Comparison of ENCODE assay signal across 24 cellular contexts in the genomic region with DNA sequence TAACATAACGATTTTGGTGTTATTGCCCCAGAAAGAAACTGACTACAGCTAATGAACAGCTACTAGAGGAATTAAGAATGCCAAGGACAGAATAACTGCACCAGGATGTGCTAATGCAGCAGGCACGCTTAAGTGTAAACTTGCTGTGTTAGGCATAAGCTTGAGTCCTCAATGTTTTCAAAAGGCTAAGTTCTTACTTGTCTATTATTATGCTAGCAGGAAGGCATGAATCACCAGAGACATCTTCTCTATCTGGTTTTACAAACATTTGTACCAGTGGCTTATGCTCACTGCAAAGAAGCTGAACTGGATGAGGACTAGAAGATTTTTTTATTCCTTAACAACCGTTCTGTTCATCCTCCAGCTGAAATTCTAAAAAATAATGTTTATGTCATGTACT.
"Had no signal": no experiment of that assay in that cellular context is flagged by ENCODE, and none has a peak within 500 bp of the region (broad histone marks: within the 10 kb centered on the region; RNA-seq: fewer than 3 reads in every experiment).

No MANE protein-coding gene starts in this region.

- H3K79me2 ChIP-seq: parathyroid adenoma had no signal

- H3K27me3 ChIP-seq: colonic mucosa, esophagus squamous epithelium, gastrocnemius medialis, neural progenitor cell, suprapubic skin, transverse colon, upper lobe of right lung, uterus had no signal

- H3K9me3 ChIP-seq: colonic mucosa, esophagus squamous epithelium, gastrocnemius medialis, suprapubic skin, transverse colon, upper lobe of right lung, uterus had no signal

- H3K4me2 ChIP-seq: neural progenitor cell, smooth muscle cell had no signal

- H3K36me3 ChIP-seq: colonic mucosa, esophagus squamous epithelium, gastrocnemius medialis, neural progenitor cell, suprapubic skin, transverse colon, upper lobe of right lung, uterus had no signal

- H3K4me1 ChIP-seq: colonic mucosa, esophagus squamous epithelium, gastrocnemius medialis, parathyroid adenoma, suprapubic skin, transverse colon, upper lobe of right lung, uterus had no signal

- H2AFZ ChIP-seq: neural progenitor cell, parathyroid adenoma had no signal

- H3K4me3 ChIP-seq: colonic mucosa, esophagus squamous epithelium, gastrocnemius medialis, lung, neural progenitor cell, smooth muscle cell, suprapubic skin, transverse colon, upper lobe of right lung, uterus had no signal

- H3K9ac ChIP-seq: neural progenitor cell, parathyroid adenoma had no signal

- H3K27ac ChIP-seq: colonic mucosa, esophagus squamous epithelium, gastrocnemius medialis, neural progenitor cell, parathyroid adenoma, suprapubic skin, transverse colon, upper lobe of right lung, uterus had no signal

- ATAC-seq: gastrocnemius medialis; naive thymus-derived CD4-positive, alpha-beta T cell; sciatic nerve; stimulated activated naive CD8-positive, alpha-beta T cell treated with anti-CD3 and anti-CD28 coated beads, Interleukin-15, amount 100 ng/mL, for 72 hours; upper lobe of right lung had no signal

- DNase-seq: colonic mucosa; effector CD8-positive, alpha-beta T cell; endodermal cell; esophagus squamous epithelium; gastrocnemius medialis; head of caudate nucleus; mesendoderm; midbrain; naive thymus-derived CD4-positive, alpha-beta T cell; stimulated activated CD4-positive, alpha-beta T cell treated with anti-CD3 and anti-CD28 coated beads, Interleukin-12 subunit alpha, Interleukin-12 subunit beta, amount 100 ng/mL, for 4 hours; stimulated activated CD4-positive, alpha-beta T cell treated with anti-CD3 and anti-CD28 coated beads, Interleukin-1b, Interleukin-23, amount 100 ng/mL, for 48 hours; stimulated activated CD4-positive, alpha-beta T cell treated with anti-CD3 and anti-CD28 coated beads, Interleukin-4, amount 100 ng/mL, for 1 hour; stimulated activated CD8-positive, alpha-beta memory T cell treated with anti-CD3 and anti-CD28 coated beads, Interleukin-4, amount 100 ng/mL, for 48 hours; stimulated activated naive CD4-positive, alpha-beta T cell; stimulated activated naive CD8-positive, alpha-beta T cell treated with anti-CD3 and anti-CD28 coated beads, Interleukin-15, amount 100 ng/mL, for 72 hours; transverse colon; upper lobe of right lung; uterus had no signal
